ENCODE assay signal across 8 cellular contexts in the genomic region with DNA sequence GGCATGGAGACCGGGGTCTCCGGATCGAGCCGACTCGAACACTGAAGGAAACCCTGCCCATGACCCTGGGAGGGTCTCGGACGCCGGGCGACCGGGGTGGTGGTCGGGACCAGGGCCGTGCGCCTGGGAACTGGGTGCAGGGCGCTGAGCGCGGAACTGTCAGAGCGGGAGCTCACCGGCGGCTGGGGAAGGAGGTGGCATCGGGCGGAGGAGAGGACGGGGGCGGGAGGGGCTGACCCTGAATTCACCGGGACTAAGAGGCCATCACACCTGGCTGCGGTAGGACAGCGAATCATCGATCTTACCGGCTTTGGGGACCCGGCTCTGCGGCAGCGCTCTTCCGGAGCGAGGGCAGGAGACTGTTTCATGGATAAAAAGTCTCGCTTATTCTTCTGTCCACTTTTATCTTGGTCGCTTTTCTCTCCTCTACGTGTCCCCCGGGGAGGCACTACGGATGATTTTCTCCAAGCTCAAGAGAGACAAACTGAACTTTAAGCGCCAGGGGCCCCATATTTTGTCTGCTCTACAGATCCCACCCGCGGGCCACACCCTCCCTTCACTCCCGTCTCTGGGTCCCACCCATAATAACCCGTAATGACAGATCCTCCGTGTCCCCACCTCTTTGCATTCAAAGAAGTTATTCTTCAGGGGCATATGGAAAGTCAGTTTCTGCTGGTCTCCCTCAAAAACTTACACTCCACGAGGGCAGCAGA. TPM values are rescaled to one million over a fixed set of nuclear protein-coding genes. Genes with fewer than 3 reads are reported as not detected.
DNase-seq lines count a peak whose midpoint lies in the region; ATAC-seq and TF ChIP-seq lines count a peak whose summit lies in the region.

Gene CORIN (minus strand): TSS at position 486 of the 713 bp plus-strand sequence. CDS start 118 bp downstream, at position 368.

- H3K4me1 ChIP-seq in heart left ventricle (peaks cover 0 to 39% (median 18%) of the 10 kb centered on the region in 12 donors), rectal smooth muscle tissue (ENCODE audit: control insufficient read depth, insufficient read depth, low read length) (peaks cover 12% of the 10 kb centered on the region)

- H3K9ac ChIP-seq in rectal smooth muscle tissue (ENCODE audit: low read length): no peak within 1 kb of the TSS

- intact Hi-C loops in heart left ventricle (cut with DNase I): loop anchor here in 9 of 10 donors (1.0 to 10.0 kb wide), 6 partner anchors 90 to 150 kb away; no protein-coding TSS in a partner anchor

- H3K27me3 ChIP-seq in HL-60 (ENCODE audit: insufficient read depth, poor library complexity, severe bottlenecking) (no peaks in the 10 kb centered on the region), heart left ventricle (peaks cover 0 to 14% (median 0%) of the 10 kb centered on the region in 9 donors), rectal smooth muscle tissue (ENCODE audit: control insufficient read depth, insufficient read depth, low read length) (no peaks in the 10 kb centered on the region)

- TF ChIP-seq POLR2A in heart left ventricle (IDR thresholded peaks at IDR 0.05): no peak

- peaks cover 0 to 7% (median 2%) of the 10 kb centered on the region in 12 donors for H3K9me3 ChIP-seq in heart left ventricle

- peaks cover 0 to 3% (median 0%) of the 10 kb centered on the region in 9 donors for H3K36me3 ChIP-seq in heart left ventricle
- no peaks in the 10 kb centered on the region for H3K36me3 ChIP-seq in rectal smooth muscle tissue (ENCODE audit: control insufficient read depth, insufficient read depth, low read length)

- 2% methylated on average over 24 to 45 of the region's 45 CpGs for WGBS in heart left ventricle, 4 donors

- H3K27ac ChIP-seq in HL-60 (replicated peaks) (no peak within 1 kb of the TSS), heart left ventricle (peak within 1 kb of the TSS in 11 of 12 donors; percentile 12 to 87 (median 68)), rectal smooth muscle tissue (ENCODE audit: low read depth, low read length) (no peak within 1 kb of the TSS)

- TF ChIP-seq CTCF in AG10803 (conservative IDR thresholded peaks at IDR 0.05; ENCODE audit: low read length) (no peak), HL-60 (IDR thresholded peaks at IDR 0.05; ENCODE audit: insufficient read depth, low read length) (no peak), heart left ventricle (IDR thresholded peaks at IDR 0.05) (no peak)

- peak; percentile 17 for ATAC-seq in GM19438 (IDR thresholded peaks at IDR 0.05; ENCODE audit: low read depth, unreplicated experiment)
- peak; percentile 0 to 47 (median 32) for ATAC-seq in heart left ventricle

- DNase-seq in AG10803 (ENCODE audit: low read depth) (no peak), HL-60 (ENCODE audit: low read depth in 1 of 2, low spot score in 1 of 2) (no peak), heart left ventricle (peak in 2 of 5 donors; percentile 37 to 38), COLO829 (ENCODE audit: low spot score) (no peak), Ammon's horn (ENCODE audit: low spot score) (no peak)
- DNase-seq in activated T-helper 9 cell treated with anti-CD3 and anti-CD28 coated beads, Interleukin-2, amount 50 U/mL, for 16 hours (ENCODE audit: low read depth): peak; percentile 12

- H3K4me3 ChIP-seq in AG10803 (ENCODE audit: low read length): peak within 1 kb of the TSS; percentile 63
- peak within 1 kb of the TSS; percentile 65 for H3K4me3 ChIP-seq in HL-60 (replicated peaks; ENCODE audit: insufficient read depth, low read length)
- H3K4me3 ChIP-seq in heart left ventricle: peak within 1 kb of the TSS; percentile 41 to 81 (median 60)
- peak within 1 kb of the TSS; percentile 75 for H3K4me3 ChIP-seq in rectal smooth muscle tissue (ENCODE audit: low read length)

RNA-seq across cellular contexts. Expression of gene CORIN, which starts in this region (rescaled TPM):
- total RNA-seq in heart left ventricle: 100 to 1,000 TPM in 1 of 9 donors, 10 to 100 TPM in 8; 20.5 to 130 (median 47.4) TPM
- polyA plus RNA-seq in heart left ventricle: 10 to 100 TPM in 1 of 2 donors, 1 to 10 TPM in 1; 5.6 to 35.8 TPM

Comparison
In these comparisons a context has a peak if more than half of its experiments do, and no peak if none do; other contexts are left out.
1. H3K27ac ChIP-seq: peak in heart left ventricle (11 of 12); none in HL-60 (single experiment) and rectal smooth muscle tissue (single experiment).
2. Peak in every context shown above with its lines, with median percentiles within 50 percentile points of each other: H3K4me3 ChIP-seq.